In the genomic region with DNA sequence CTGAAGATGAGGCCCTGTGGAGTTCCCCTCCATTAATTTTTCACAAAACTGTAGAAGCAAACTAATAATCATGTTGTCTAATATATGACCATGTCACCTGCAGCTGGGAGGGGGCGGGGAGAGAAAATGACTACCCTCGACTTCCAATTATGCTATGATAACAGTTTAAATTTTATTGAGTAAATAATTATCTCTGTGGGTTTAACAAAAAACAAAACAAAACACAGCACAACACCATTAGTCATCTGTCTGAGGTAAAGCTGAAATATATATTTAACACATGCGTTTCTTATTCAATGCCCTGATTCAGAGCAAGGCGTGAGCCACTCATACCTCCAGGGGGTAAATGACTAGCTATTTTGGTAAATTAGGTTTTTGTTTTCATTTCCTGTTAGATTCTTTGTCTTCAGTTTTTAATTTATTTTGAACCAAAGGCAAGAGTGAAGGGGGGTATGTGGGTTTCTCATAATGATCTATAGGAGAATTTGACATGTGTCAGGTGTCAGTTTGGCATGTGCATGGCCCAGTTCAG, we compare ENCODE assay signal across 10 cellular contexts.
A peak's percentile ranks its signal among the peaks of the same experiment; 100 is the strongest.
DNase-seq lines count a peak whose midpoint lies in the region; ATAC-seq lines count a peak whose summit lies in the region.
"Had no signal": no experiment of that assay in that cellular context is flagged by ENCODE, and none has a peak within 500 bp of the region (broad histone marks: within the 10 kb centered on the region; RNA-seq: fewer than 3 reads in every experiment).

No MANE protein-coding gene starts in this region.

- ATAC-seq in activated CD4-positive, CD25-positive, alpha-beta regulatory T cell treated with anti-CD3 and anti-CD28 coated beads, Interleukin-2, amount 50 U/mL, for 24 hours, result peak; percentile 95
- peak; percentile 84 for ATAC-seq in GM19452 (IDR thresholded peaks at IDR 0.05; ENCODE audit: unreplicated experiment)
- ATAC-seq in HG03432 (IDR thresholded peaks at IDR 0.05; ENCODE audit: unreplicated experiment), result peak; percentile 71

- peaks cover 4% of the 10 kb centered on the region for H3K4me1 Mint-ChIP-seq in activated T-helper 2 cell treated with anti-CD3 and anti-CD28 coated beads, Interferon-gamma antibody, Interleukin-2, Interleukin-4, amounts not matched to agents 10 μg/mL and 5 μg/mL and 100 μg/mL, durations not matched to agents 14 hours and 24 hours and 36 hours (ENCODE audit: low read depth)
- H3K4me1 Mint-ChIP-seq: central memory CD8-positive, alpha-beta T cell had no signal

- H3K27me3 Mint-ChIP-seq in activated T-helper 2 cell treated with anti-CD3 and anti-CD28 coated beads, Interferon-gamma antibody, Interleukin-2, Interleukin-4, amounts not matched to agents 10 μg/mL and 5 μg/mL and 100 μg/mL, durations not matched to agents 14 hours and 24 hours and 36 hours (ENCODE audit: low read depth), result no peaks in the 10 kb centered on the region

- no peak overlapping the region for H3K4me3 Mint-ChIP-seq in activated T-helper 2 cell treated with anti-CD3 and anti-CD28 coated beads, Interferon-gamma antibody, Interleukin-2, Interleukin-4, amounts not matched to agents 10 μg/mL and 5 μg/mL and 100 μg/mL, durations not matched to agents 14 hours and 24 hours and 36 hours (ENCODE audit: low read depth)
- H3K4me3 Mint-ChIP-seq: central memory CD8-positive, alpha-beta T cell had no signal

- H3K36me3 Mint-ChIP-seq in activated T-helper 2 cell treated with anti-CD3 and anti-CD28 coated beads, Interferon-gamma antibody, Interleukin-2, Interleukin-4, amounts not matched to agents 10 μg/mL and 5 μg/mL and 100 μg/mL, durations not matched to agents 14 hours and 24 hours and 36 hours (ENCODE audit: low read depth), result no peaks in the 10 kb centered on the region

- peak overlapping the region; percentile 5 for H3K27ac Mint-ChIP-seq in activated T-helper 2 cell treated with anti-CD3 and anti-CD28 coated beads, Interferon-gamma antibody, Interleukin-2, Interleukin-4, amounts not matched to agents 10 μg/mL and 5 μg/mL and 100 μg/mL, durations not matched to agents 14 hours and 24 hours and 36 hours

- no peaks in the 10 kb centered on the region for H3K9me3 Mint-ChIP-seq in activated T-helper 2 cell treated with anti-CD3 and anti-CD28 coated beads, Interferon-gamma antibody, Interleukin-2, Interleukin-4, amounts not matched to agents 10 μg/mL and 5 μg/mL and 100 μg/mL, durations not matched to agents 14 hours and 24 hours and 36 hours
- H3K9me3 Mint-ChIP-seq: central memory CD8-positive, alpha-beta T cell had no signal

- intact Hi-C loops in activated T-helper 2 cell treated with anti-CD3 and anti-CD28 coated beads, Interferon-gamma antibody, Interleukin-2, Interleukin-4, amounts not matched to agents 10 μg/mL and 5 μg/mL and 100 μg/mL, durations not matched to agents 14 hours and 24 hours and 36 hours (cut with micrococcal nuclease), result no loop called here

- no peak for DNase-seq in activated CD4-positive, CD25-positive, alpha-beta regulatory T cell treated with anti-CD3 and anti-CD28 coated beads, Interleukin-2, amount 50 U/mL, for 72 hours
- no peak for DNase-seq in activated T-helper 2 cell treated with anti-CD3 and anti-CD28 coated beads, Interferon-gamma antibody, Interleukin-2, Interleukin-4, amounts not matched to agents 10 μg/mL and 5 μg/mL and 100 μg/mL, durations not matched to agents 14 hours and 24 hours and 36 hours (ENCODE audit: low spot score)
- DNase-seq in NCI-H1436 (lab: John Stamatoyannopoulos, UW) (no peak), MV-4-11 (lab: John Stamatoyannopoulos, UW) (no peak), SIG-M5 treated with dmso at 0.1 percent for 504 hours (lab: John Stamatoyannopoulos, UW; ENCODE audit: unreplicated experiment) (no peak)
- DNase-seq: MM.1S had no signal
